ENCODE assay signal across 19 cellular contexts in genomic region chr3:176174060-176174459, GRCh38.
DNase-seq lines count a peak whose midpoint lies in the region; ATAC-seq, FAIRE-seq and TF ChIP-seq lines count a peak whose summit lies in the region.
"Had no signal": no experiment of that assay in that cellular context is flagged by ENCODE, and none has a peak within 500 bp of the region (broad histone marks: within the 10 kb centered on the region; RNA-seq: fewer than 3 reads in every experiment).

No MANE protein-coding gene starts in this region.

- no peak overlapping the region for H2AFZ ChIP-seq in PC-3 (ENCODE audit: low read length)
- H2AFZ ChIP-seq: GM23248 had no signal

- CTCF ChIA-PET in PC-3 (lab: Charles Lee), result no interaction called here

- H3K27ac ChIP-seq in PC-3 (ENCODE audit: low read length) (no peak overlapping the region), breast epithelium (no peak overlapping the region)
- H3K27ac ChIP-seq: A549, GM23248 had no signal

- BruUV-seq in PC-3 (replicated peaks; lab: Mats Ljungman, UMichigan), result no TSS peak

- TF ChIP-seq POLR2A in breast epithelium (IDR thresholded peaks at IDR 0.05), result no peak

- POLR2A ChIA-PET in PC-3 (lab: Charles Lee; ENCODE audit: unreplicated experiment), result no interaction called here

- no peaks in the 10 kb centered on the region for H3F3A ChIP-seq in PC-3 (ENCODE audit: low read length, unreplicated experiment)

- H3K9ac ChIP-seq in PC-3 (ENCODE audit: low read length), result no peak overlapping the region
- H3K9ac ChIP-seq: GM23248 had no signal

- no peaks in the 10 kb centered on the region for H3K9me3 ChIP-seq in PC-3 (ENCODE audit: low read length)
- no peaks in the 10 kb centered on the region for H3K9me3 ChIP-seq in breast epithelium
- H3K9me3 ChIP-seq: A549, Caco-2 had no signal

- ATAC-seq in PC-3, result peak; percentile 50
- ATAC-seq in esophagus mucosa, result peak; percentile 78
- no peak for ATAC-seq in GM21576 (IDR thresholded peaks at IDR 0.05; ENCODE audit: unreplicated experiment)
- ATAC-seq: A549 had no signal

- TF ChIP-seq CTCF in PC-3 (conservative IDR thresholded peaks at IDR 0.05; ENCODE audit: low read depth, low read length) (no peak), bronchial epithelial cell (IDR thresholded peaks at IDR 0.05; ENCODE audit: insufficient read depth, low read length, severe bottlenecking) (no peak), breast epithelium (IDR thresholded peaks at IDR 0.05) (no peak)

- no peak overlapping the region for H3K4me2 ChIP-seq in PC-3 (ENCODE audit: low read length)
- H3K4me2 ChIP-seq: A549 had no signal

- no peaks in the 10 kb centered on the region for H4K20me1 ChIP-seq in PC-3 (ENCODE audit: low read length)

- FAIRE-seq in bronchial epithelial cell (lab: Jason Lieb, UNC), result no peak
- FAIRE-seq: A549, G401.6, GM12892, H1 had no signal

- H3K4me1 ChIP-seq in PC-3 (ENCODE audit: insufficient read depth, low read length) (0 out of 2 replicates have a peak, but pooled peaks cover 3% of the 10 kb centered on the region), breast epithelium (no peaks in the 10 kb centered on the region)
- H3K4me1 ChIP-seq: A549, Caco-2 had no signal

- DNase-seq in PC-3, result peak; percentile 66
- DNase-seq in bronchial epithelial cell (ENCODE audit: low read depth), result peak; percentile 40
- no peak for DNase-seq in COR-L47 (lab: John Stamatoyannopoulos, UW)
- no peak for DNase-seq in breast epithelium (ENCODE audit: low spot score in 2 of 2)
- DNase-seq: 8988T; C1 segment of cervical spinal cord; Caco-2; CD4-positive, alpha-beta memory T cell; DMS153; DND-41; GM23248; H7; HCEC 1CT had no signal

- no peaks in the 10 kb centered on the region for H3K79me2 ChIP-seq in PC-3 (ENCODE audit: low read length)

- no peak overlapping the region for H3K4me3 ChIP-seq in PC-3 (ENCODE audit: low read length)
- H3K4me3 ChIP-seq in bronchial epithelial cell (ENCODE audit: low read depth, low read length), result no peak overlapping the region
- no peak overlapping the region for H3K4me3 ChIP-seq in breast epithelium
- H3K4me3 ChIP-seq: A549, GM23248 had no signal

- intact Hi-C loops in PC-3 (cut with micrococcal nuclease), result no loop called here
- intact Hi-C loops in breast epithelium (cut with DNase I; ENCODE audit: low total_unique reads), result no loop called here

- H3K27me3 ChIP-seq in PC-3 (ENCODE audit: low read length), result no peaks in the 10 kb centered on the region
- H3K27me3 ChIP-seq in bronchial epithelial cell (ENCODE audit: control insufficient read depth, insufficient read depth, low read length), result no peaks in the 10 kb centered on the region
- no peaks in the 10 kb centered on the region for H3K27me3 ChIP-seq in breast epithelium

- H3K9me2 ChIP-seq in PC-3 (replicated peaks; ENCODE audit: low read length), result 0 out of 2 replicates have a peak, but pooled peaks cover 3% of the 10 kb centered on the region

- no peaks in the 10 kb centered on the region for H3K36me3 ChIP-seq in PC-3 (ENCODE audit: low read depth, low read length)
- H3K36me3 ChIP-seq in bronchial epithelial cell (ENCODE audit: control insufficient read depth, insufficient read depth, low read length), result no peaks in the 10 kb centered on the region
- no peaks in the 10 kb centered on the region for H3K36me3 ChIP-seq in breast epithelium

Comparison
In these comparisons a context has a peak if more than half of its experiments do, and no peak if none do; other contexts are left out.
1. DNase-seq: peak in PC-3 (single experiment) and bronchial epithelial cell (single experiment); none in COR-L47 (single experiment) and breast epithelium (0 of 2).